In genomic region chr11:17353228-17354021, GRCh38 we compare ENCODE assay signal across 1 cellular context.
TF ChIP-seq lines count a peak whose summit lies in the region.

No MANE protein-coding gene starts in this region.

TF ChIP-seq in HepG2, 621 proteins besides CTCF, POLR2A, EP300 and RAD21 (continued from another document and continues in another):
- TF ChIP-seq ZBTB40 (IDR thresholded peaks at IDR 0.05) (no peak), ZBTB40 (CRISPR knock-in tag; IDR thresholded peaks at IDR 0.05) (peak; percentile 77), ZNF235 (CRISPR knock-in tag; IDR thresholded peaks at IDR 0.05; ENCODE audit: borderline replicate concordance) (peak; percentile 78; the same call in 1 of the 2 replicates), SATB2 (CRISPR knock-in tag; IDR thresholded peaks at IDR 0.05) (peak; percentile 79; the same call in 1 of the 2 replicates), ZFP1 (CRISPR knock-in tag; IDR thresholded peaks at IDR 0.05) (no peak), ZC3H13 (CRISPR knock-in tag; IDR thresholded peaks at IDR 0.05) (peak; percentile 98), PHF5A (CRISPR knock-in tag; IDR thresholded peaks at IDR 0.05; ENCODE audit: low read depth, unreplicated experiment) (no peak), KMT2A (CRISPR knock-in tag; IDR thresholded peaks at IDR 0.05) (peak; percentile 88; the same call in 1 of the 2 replicates), ZNF121 (CRISPR knock-in tag; IDR thresholded peaks at IDR 0.05) (no peak; the same call in 1 of the 2 replicates), TBP (CRISPR knock-in tag; IDR thresholded peaks at IDR 0.05) (no peak), ZNF687 (CRISPR knock-in tag; IDR thresholded peaks at IDR 0.05) (peak; percentile 97), HMGXB3 (CRISPR knock-in tag; IDR thresholded peaks at IDR 0.05; ENCODE audit: borderline replicate concordance) (no peak), GATAD2A (CRISPR knock-in tag; IDR thresholded peaks at IDR 0.05) (peak; percentile 78), GLMP (CRISPR knock-in tag; IDR thresholded peaks at IDR 0.05; ENCODE audit: borderline replicate concordance) (no peak), GPN1 (CRISPR knock-in tag; IDR thresholded peaks at IDR 0.05; ENCODE audit: borderline replicate concordance) (no peak), ZNF670 (CRISPR knock-in tag; IDR thresholded peaks at IDR 0.05; ENCODE audit: borderline replicate concordance) (peak; percentile 92), ZFP36 (IDR thresholded peaks at IDR 0.05; ENCODE audit: borderline replicate concordance, low read depth, low read length, partially characterized antibody) (no peak), ZFYVE20 (CRISPR knock-in tag; IDR thresholded peaks at IDR 0.05; ENCODE audit: borderline replicate concordance, low read depth) (0 out of 2 replicates have a peak, but pooled peaks have one; percentile 68), ZNF639 (CRISPR knock-in tag; conservative IDR thresholded peaks at IDR 0.05) (0 out of 2 replicates have a peak, but pooled peaks have one; percentile 17), PRPF4 (IDR thresholded peaks at IDR 0.05; ENCODE audit: low read depth, low read length, poor library complexity, severe bottlenecking) (no peak), E2F1 (CRISPR knock-in tag; IDR thresholded peaks at IDR 0.05) (peak; percentile 23; the same call in 1 of the 2 replicates), SMAD1 (CRISPR knock-in tag; IDR thresholded peaks at IDR 0.05; ENCODE audit: borderline replicate concordance, low read depth) (no peak), ARID4A (CRISPR knock-in tag; IDR thresholded peaks at IDR 0.05; ENCODE audit: borderline replicate concordance) (peak; percentile 88), MIER3 (CRISPR knock-in tag; IDR thresholded peaks at IDR 0.05; ENCODE audit: borderline replicate concordance) (peak; percentile 12; the same call in 1 of the 2 replicates), GABPB1 (CRISPR knock-in tag; IDR thresholded peaks at IDR 0.05) (peak; percentile 93), ZNF180 (CRISPR knock-in tag; IDR thresholded peaks at IDR 0.05; ENCODE audit: borderline replicate concordance, low read depth) (no peak), NFE2 (CRISPR knock-in tag; IDR thresholded peaks at IDR 0.05) (no peak)
